Comparison of ENCODE assay signal across 24 cellular contexts in genomic region chr14:96752156-96752555, GRCh38.
"Had no signal": no experiment of that assay in that cellular context is flagged by ENCODE, and none has a peak within 500 bp of the region (broad histone marks: within the 10 kb centered on the region; RNA-seq: fewer than 3 reads in every experiment).

No MANE protein-coding gene starts in this region.

- H3K4me3 ChIP-seq: left lung, lower lobe of right lung, ovary, right atrium auricular region, right lobe of liver, skin epidermis, spleen, suprapubic skin, thoracic aorta, tibial artery, upper lobe of right lung had no signal

- H3K4me1 ChIP-seq: left lung, lower lobe of right lung, right atrium auricular region, right lobe of liver, spleen, suprapubic skin, tibial artery, upper lobe of right lung had no signal

- H3K9me3 Mint-ChIP-seq: natural killer cell; nephron progenitor cell; stimulated activated effector memory CD8-positive, alpha-beta T cell treated with anti-CD3 and anti-CD28 coated beads, Interleukin-12 subunit alpha, Interleukin-12 subunit beta, amount 100 ng/mL, for 72 hours; stimulated activated naive CD8-positive, alpha-beta T cell treated with anti-CD3 and anti-CD28 coated beads, Interleukin-15, Interleukin-2, amounts not matched to agents 100 ng/mL and 50 ng/mL, for 24 hours had no signal

- H3K27ac Mint-ChIP-seq: natural killer cell; nephron progenitor cell; progenitor cell of endocrine pancreas; stimulated activated effector memory CD8-positive, alpha-beta T cell treated with anti-CD3 and anti-CD28 coated beads, Interleukin-12 subunit alpha, Interleukin-12 subunit beta, amount 100 ng/mL, for 72 hours; stimulated activated naive CD8-positive, alpha-beta T cell treated with anti-CD3 and anti-CD28 coated beads, Interleukin-15, Interleukin-2, amounts not matched to agents 100 ng/mL and 50 ng/mL, for 24 hours had no signal

- H3K4me1 Mint-ChIP-seq: naive B cell; natural killer cell; stimulated activated effector memory CD8-positive, alpha-beta T cell treated with anti-CD3 and anti-CD28 coated beads, Interleukin-12 subunit alpha, Interleukin-12 subunit beta, amount 100 ng/mL, for 72 hours had no signal

- FAIRE-seq: kidney, urothelium cell line had no signal

- H3K36me3 Mint-ChIP-seq: naive B cell; natural killer cell; stimulated activated effector memory CD8-positive, alpha-beta T cell treated with anti-CD3 and anti-CD28 coated beads, Interleukin-12 subunit alpha, Interleukin-12 subunit beta, amount 100 ng/mL, for 72 hours had no signal

- H3K9me3 ChIP-seq: left lung, lower lobe of right lung, ovary, right atrium auricular region, right lobe of liver, spleen, suprapubic skin, thoracic aorta, tibial artery, upper lobe of right lung had no signal

- H3K36me3 ChIP-seq: left lung, lower lobe of right lung, ovary, right atrium auricular region, right lobe of liver, spleen, suprapubic skin, thoracic aorta, tibial artery, upper lobe of right lung had no signal

- ATAC-seq: left colon; left lung; lower lobe of right lung; natural killer cell; right lobe of liver; stimulated activated effector memory CD8-positive, alpha-beta T cell treated with anti-CD3 and anti-CD28 coated beads, Interleukin-12 subunit alpha, Interleukin-12 subunit beta, amount 100 ng/mL, for 72 hours; upper lobe of right lung had no signal

- DNase-seq: hippocampal formation; kidney; left colon; left lung; lower lobe of right lung; naive B cell; natural killer cell; nephron progenitor cell; ovary; right lobe of liver; spleen; stimulated activated CD4-positive, alpha-beta T cell treated with anti-CD3 and anti-CD28 coated beads, Interleukin-4, amount 100 ng/mL, for 24 hours; stimulated activated naive CD4-positive, alpha-beta T cell; tibial artery; trophoblast cell; upper lobe of right lung had no signal

- H3K4me3 Mint-ChIP-seq: naive B cell; natural killer cell; nephron progenitor cell; stimulated activated effector memory CD8-positive, alpha-beta T cell treated with anti-CD3 and anti-CD28 coated beads, Interleukin-12 subunit alpha, Interleukin-12 subunit beta, amount 100 ng/mL, for 72 hours; stimulated activated naive CD8-positive, alpha-beta T cell treated with anti-CD3 and anti-CD28 coated beads, Interleukin-15, Interleukin-2, amounts not matched to agents 100 ng/mL and 50 ng/mL, for 24 hours had no signal

- H3K27ac ChIP-seq: left lung, lower lobe of right lung, ovary, right atrium auricular region, right lobe of liver, skin epidermis, spleen, suprapubic skin, thoracic aorta, tibial artery, upper lobe of right lung had no signal

- H3K27me3 ChIP-seq: ovary, right atrium auricular region, right lobe of liver had no signal
